In the genomic region with DNA sequence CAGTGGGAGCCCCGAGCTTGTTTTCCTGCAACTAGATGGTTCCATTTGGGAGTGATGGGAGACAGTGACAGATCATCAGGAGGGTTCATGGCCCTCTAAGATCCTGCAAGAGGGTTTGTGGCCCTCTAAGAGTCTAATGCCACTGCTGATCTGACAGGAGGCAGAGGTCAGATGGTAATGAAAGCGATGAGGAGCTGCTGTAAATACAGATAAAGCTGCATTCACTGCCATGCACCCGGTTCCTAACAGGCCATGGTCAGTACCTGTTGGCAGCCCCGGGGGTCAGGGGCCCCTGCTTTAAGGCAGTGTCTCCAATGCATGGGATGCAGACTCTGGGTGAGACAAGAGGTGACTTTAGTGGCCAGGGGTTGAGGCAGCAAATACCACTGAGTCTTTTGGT, we compare ENCODE assay signal across 4 cellular contexts. TPM values are rescaled to one million over a fixed set of nuclear protein-coding genes. Genes with fewer than 3 reads are reported as not detected.
"Had no signal": no experiment of that assay in that cellular context is flagged by ENCODE, and none has a peak within 500 bp of the region (broad histone marks: within the 10 kb centered on the region; RNA-seq: fewer than 3 reads in every experiment).

No MANE protein-coding gene starts in this region.

- ATAC-seq: GM12878 had no signal

- H3K4me3 ChIP-seq: GM12878 had no signal

- DNase-seq: GDM1, GF-D8 had no signal

RNA-seq across cellular contexts. Expression of a gene that starts 30.8 kb away (rescaled TPM):
- total RNA-seq: G401 had no signal
